ENCODE assay signal across 26 cellular contexts in the genomic region with DNA sequence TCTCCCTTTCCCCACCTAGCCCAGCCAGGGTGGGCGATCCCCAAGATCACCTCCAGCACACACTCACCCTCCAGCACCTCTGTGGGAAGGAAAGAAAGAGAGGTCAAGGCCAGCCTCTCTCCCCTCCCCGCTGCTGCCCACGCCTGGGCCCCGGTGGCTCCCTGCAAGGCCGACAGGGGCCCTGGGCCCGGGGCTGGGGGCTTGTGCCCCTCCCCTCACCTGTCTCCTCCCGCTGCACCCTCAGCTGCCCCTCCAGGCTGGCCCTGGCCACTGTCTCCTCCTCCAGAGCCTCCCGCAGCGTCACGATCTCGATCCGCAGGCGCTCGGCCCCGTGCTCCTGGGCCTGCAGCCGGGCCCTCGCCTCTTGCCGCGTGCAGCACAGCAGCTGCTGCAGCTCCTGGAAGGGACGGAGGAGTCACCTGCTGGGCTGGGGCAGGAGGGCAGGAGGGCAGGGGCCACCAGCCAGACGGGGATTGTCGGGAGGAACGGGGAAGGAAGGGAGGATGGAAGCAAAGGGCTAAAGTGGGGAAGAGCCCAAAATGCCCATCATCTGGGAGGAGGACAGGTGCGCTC. TPM values are rescaled to one million over a fixed set of nuclear protein-coding genes. Genes with fewer than 3 reads are reported as not detected.
DNase-seq lines count a peak whose midpoint lies in the region; ATAC-seq and TF ChIP-seq lines count a peak whose summit lies in the region.
"Had no signal": no experiment of that assay in that cellular context is flagged by ENCODE, and none has a peak within 500 bp of the region (broad histone marks: within the 10 kb centered on the region; RNA-seq: fewer than 3 reads in every experiment).

No MANE protein-coding gene starts in this region.

- no peak overlapping the region for H3K27ac Mint-ChIP-seq in endodermal cell
- H3K27ac Mint-ChIP-seq: B cell; CD8-positive, alpha-beta memory T cell had no signal

- H3K9me3 Mint-ChIP-seq in endodermal cell, result no peaks in the 10 kb centered on the region
- H3K9me3 Mint-ChIP-seq: CD14-positive monocyte; CD8-positive, alpha-beta memory T cell had no signal

- no peak overlapping the region for H4K8ac ChIP-seq in trophoblast cell (ENCODE audit: low read depth, low read length)

- DNase-seq in NT2/D1 (ENCODE audit: low read depth, low spot score), result no peak
- DNase-seq in endodermal cell, result no peak
- no peak for DNase-seq in trophoblast cell
- DNase-seq in stimulated activated naive CD8-positive, alpha-beta T cell treated with anti-CD3 and anti-CD28 coated beads, Interleukin-15, Interleukin-2, amounts not matched to agents 100 U/mL and 50 U/mL, for 24 hours, result no peak
- no peak for DNase-seq in central memory CD4-positive, alpha-beta T cell
- no peak for DNase-seq in breast epithelium (ENCODE audit: low spot score in 2 of 2)
- no peak for DNase-seq in GM10248 (ENCODE audit: extremely low spot score)
- DNase-seq: CD8-positive, alpha-beta memory T cell; DMS79 treated with DMSO at 0.1 percent for 48 hours; GF-D8; GM23248; HCEC 1CT; IMR-90; KG1; MG63; NCI-H1105 treated with DMSO at 0.1 percent for 48 hours; NCI-H146; NCI-H2029; NCI-H446; NCI-H524 treated with DMSO at 0.1 percent for 48 hours; NCI-H774; PC-3; SJCRH30 had no signal

- no peaks in the 10 kb centered on the region for H3K4me1 Mint-ChIP-seq in endodermal cell
- H3K4me1 Mint-ChIP-seq: CD14-positive monocyte had no signal

- H3K79me1 ChIP-seq in trophoblast cell (ENCODE audit: low read length), result no peaks in the 10 kb centered on the region

- POLR2A ChIA-PET in GM10248 (lab: Yijun Ruan, JAX), result interaction anchor here (0.6 kb wide), 1 partner anchor 13 kb away, joined by 13 read pairs; no protein-coding TSS in a partner anchor

- H3K4ac ChIP-seq in trophoblast cell (ENCODE audit: low read depth, low read length), result no peak overlapping the region

- H4K91ac ChIP-seq in trophoblast cell (ENCODE audit: low read depth, low read length), result no peak overlapping the region

- no peak overlapping the region for H3K18ac ChIP-seq in trophoblast cell (ENCODE audit: low read length)

- H4K12ac ChIP-seq in trophoblast cell (ENCODE audit: low read depth, low read length), result no peak overlapping the region

- H2AFZ ChIP-seq in trophoblast cell (ENCODE audit: insufficient read depth, low read length, poor library complexity), result no peak overlapping the region
- H2AFZ ChIP-seq: GM23248 had no signal

- H3K27ac ChIP-seq in endodermal cell (ENCODE audit: low read depth, low read length) (peak overlapping the region; percentile 44), trophoblast cell (ENCODE audit: low read depth, low read length) (no peak overlapping the region), breast epithelium (no peak overlapping the region)
- H3K27ac ChIP-seq: GM23248, SJCRH30 had no signal

- no peak overlapping the region for H2BK120ac ChIP-seq in trophoblast cell (ENCODE audit: insufficient read depth, low read length, poor library complexity)

- H3K9me3 ChIP-seq in NT2/D1 (ENCODE audit: insufficient read depth, low read length) (no peaks in the 10 kb centered on the region), endodermal cell (ENCODE audit: control insufficient read depth, low read length) (no peaks in the 10 kb centered on the region), trophoblast cell (ENCODE audit: insufficient read depth, low read depth, low read length) (peaks cover 3% of the 10 kb centered on the region), breast epithelium (no peaks in the 10 kb centered on the region)
- H3K9me3 ChIP-seq: MG63, SJCRH30 had no signal

- peaks cover 16% of the 10 kb centered on the region for H3K4me1 ChIP-seq in NT2/D1 (ENCODE audit: insufficient read depth, insufficient read length)
- H3K4me1 ChIP-seq in endodermal cell (ENCODE audit: control insufficient read depth, insufficient read depth, low read length), result no peaks in the 10 kb centered on the region
- H3K4me1 ChIP-seq in trophoblast cell (ENCODE audit: control insufficient read depth in 1 of 2, insufficient read depth in 2 of 2, low read length in 2 of 2), result no peaks in the 10 kb centered on the region
- no peaks in the 10 kb centered on the region for H3K4me1 ChIP-seq in breast epithelium

- H3K27me3 ChIP-seq in NT2/D1 (ENCODE audit: insufficient read depth, insufficient read length) (no peaks in the 10 kb centered on the region), endodermal cell (ENCODE audit: control insufficient read depth, insufficient read depth, low read length, poor library complexity, severe bottlenecking) (no peaks in the 10 kb centered on the region), trophoblast cell (ENCODE audit: insufficient read depth, low read length) (no peaks in the 10 kb centered on the region), breast epithelium (no peaks in the 10 kb centered on the region)
- H3K27me3 ChIP-seq: MG63, SJCRH30 had no signal

- H3K79me2 ChIP-seq in trophoblast cell (ENCODE audit: control insufficient read depth, insufficient read depth, low read length, poor library complexity), result no peaks in the 10 kb centered on the region

- no peak overlapping the region for H2BK5ac ChIP-seq in trophoblast cell (ENCODE audit: low read depth, low read length, poor library complexity)

- H3K4me2 ChIP-seq in trophoblast cell (ENCODE audit: low read length), result no peak overlapping the region

- H3K9ac ChIP-seq in NT2/D1 (ENCODE audit: insufficient read length, low read depth), result peak overlapping the region; percentile 36
- no peak overlapping the region for H3K9ac ChIP-seq in endodermal cell (ENCODE audit: extremely low read depth, low read length, poor library complexity, severe bottlenecking)
- peak overlapping the region; percentile 43 for H3K9ac ChIP-seq in trophoblast cell (ENCODE audit: low read length)
- H3K9ac ChIP-seq: GM23248 had no signal

- no peak overlapping the region for H3K14ac ChIP-seq in trophoblast cell (ENCODE audit: low read length)

- H3K4me3 ChIP-seq in NT2/D1 (ENCODE audit: insufficient read length, low read depth) (no peak overlapping the region), endodermal cell (ENCODE audit: low read length) (no peak overlapping the region), trophoblast cell (ENCODE audit: low read depth, low read length) (no peak overlapping the region), breast epithelium (no peak overlapping the region)
- H3K4me3 ChIP-seq: GM23248, MG63, SJCRH30 had no signal

- no peak overlapping the region for H2AK5ac ChIP-seq in trophoblast cell (ENCODE audit: low read length)

- H3K36me3 ChIP-seq in NT2/D1 (ENCODE audit: insufficient read depth, insufficient read length, low read length), result peaks cover 41% of the 10 kb centered on the region
- peaks cover 4% of the 10 kb centered on the region for H3K36me3 ChIP-seq in endodermal cell (ENCODE audit: control insufficient read depth, insufficient read depth, low read length)
- peaks cover 14 to 29% of the 10 kb centered on the region in 2 experiments for H3K36me3 ChIP-seq in trophoblast cell (ENCODE audit: control insufficient read depth in 1 of 2, insufficient read depth in 2 of 2, low read length in 2 of 2)
- H3K36me3 ChIP-seq in breast epithelium, result peaks cover 4% of the 10 kb centered on the region

- peaks cover 9% of the 10 kb centered on the region for H3K36me3 Mint-ChIP-seq in endodermal cell (ENCODE audit: low read depth)

- TF ChIP-seq CTCF in endodermal cell (conservative IDR thresholded peaks at IDR 0.05) (no peak), breast epithelium (IDR thresholded peaks at IDR 0.05) (no peak), GM10248 (IDR thresholded peaks at IDR 0.05; ENCODE audit: control extremely low read depth, extremely low read depth, low read depth, missing control alignments) (no peak)

- no peak for ATAC-seq in stimulated activated naive CD8-positive, alpha-beta T cell treated with anti-CD3 and anti-CD28 coated beads, Interleukin-15, Interleukin-2, amounts not matched to agents 100 U/mL and 50 U/mL, for 24 hours
- ATAC-seq: PC-3 had no signal

- CTCF ChIA-PET in GM10248 (lab: Yijun Ruan, JAX), result no interaction called here

- H3K27me3 Mint-ChIP-seq in endodermal cell (ENCODE audit: insufficient read depth), result no peaks in the 10 kb centered on the region
- H3K27me3 Mint-ChIP-seq: B cell; CD8-positive, alpha-beta memory T cell had no signal

- H2BK12ac ChIP-seq in trophoblast cell (ENCODE audit: low read length), result no peak overlapping the region

- TF ChIP-seq POLR2A in breast epithelium (IDR thresholded peaks at IDR 0.05), result no peak

- H3K23ac ChIP-seq in trophoblast cell (ENCODE audit: low read length), result no peak overlapping the region

- intact Hi-C loops in breast epithelium (cut with DNase I; ENCODE audit: low total_unique reads), result no loop called here

- 85 to 90% methylated on average over 6 to 23 of the region's 24 CpGs for WGBS in endodermal cell (ENCODE audit: insufficient coverage in 1 of 2, insufficient read length in 1 of 2), 2 experiments
- no CpG with 5 or more reads among the region's 24 CpGs for WGBS in trophoblast cell (ENCODE audit: extremely low coverage, insufficient coverage, insufficient read length)

- no peak overlapping the region for H3K4me3 Mint-ChIP-seq in endodermal cell
- H3K4me3 Mint-ChIP-seq: B cell; CD14-positive monocyte; CD8-positive, alpha-beta memory T cell had no signal

RNA-seq across cellular contexts. Expression of gene RABEP2, which starts 19.2 kb away (rescaled TPM):
- total RNA-seq in endodermal cell (10 to 100 TPM; 16.1 to 19.2 TPM), breast epithelium (10 to 100 TPM; 14.2 to 35.1 (median 25.6) TPM)
- polyA plus RNA-seq in endodermal cell (2013, experiment 1 of 2), result 7.8 TPM
- polyA plus RNA-seq in endodermal cell (2013, experiment 2 of 2), result 6.0 TPM
- 9.9 and 10.4 TPM in 2 replicates for polyA plus RNA-seq in trophoblast cell (2013)

RNA-seq across cellular contexts. Expression of gene CD19, which starts 25.9 kb away (rescaled TPM):
- total RNA-seq in endodermal cell (not detected), breast epithelium (not detected)
- polyA plus RNA-seq in endodermal cell (2013, experiment 1 of 2), result not detected
- polyA plus RNA-seq in endodermal cell (2013, experiment 2 of 2), result not detected
- not detected in 2 replicates for polyA plus RNA-seq in trophoblast cell (2013)
- total RNA-seq: A673; CD8-positive, alpha-beta memory T cell; GM23248; IMR-90; PC-3 had no signal
- polyA plus RNA-seq: CD8-positive, alpha-beta memory T cell; GM23248; IMR-90 had no signal

RNA-seq across cellular contexts. Expression of gene ATP2A1, which starts 27.6 kb away (rescaled TPM):
- total RNA-seq in endodermal cell, result 1 to 10 TPM; 4.7 to 7.7 TPM
- polyA plus RNA-seq in endodermal cell (2013, experiment 1 of 2), result 2.2 TPM
- 3.7 TPM for polyA plus RNA-seq in endodermal cell (2013, experiment 2 of 2)
- polyA plus RNA-seq in trophoblast cell (2013), result 1.6 and 1.8 TPM in 2 replicates
- total RNA-seq in breast epithelium, result under 1 TPM; 0.15 to 0.48 (median 0.33) TPM
- polyA plus RNA-seq: CD14-positive monocyte; CD8-positive, alpha-beta memory T cell had no signal

RNA-seq across cellular contexts. Expression of gene SH2B1, which starts 42.2 kb away (rescaled TPM):
- total RNA-seq in endodermal cell, result 10 to 100 TPM; 56.5 to 63.4 TPM
- polyA plus RNA-seq in endodermal cell (2013, experiment 1 of 2), result 42.6 TPM
- polyA plus RNA-seq in endodermal cell (2013, experiment 2 of 2), result 33.7 TPM
- 28.0 and 28.5 TPM in 2 replicates for polyA plus RNA-seq in trophoblast cell (2013)
- 10 to 100 TPM; 20.0 to 28.8 (median 23.6) TPM for total RNA-seq in breast epithelium

RNA-seq across cellular contexts. Expression of gene NFATC2IP, which starts 44.9 kb away (rescaled TPM):
- total RNA-seq in endodermal cell, result 10 to 100 TPM; 63.7 to 65.4 TPM
- polyA plus RNA-seq in endodermal cell (2013, experiment 1 of 2), result 46.2 TPM
- 39.5 TPM for polyA plus RNA-seq in endodermal cell (2013, experiment 2 of 2)
- 19.5 and 20.3 TPM in 2 replicates for polyA plus RNA-seq in trophoblast cell (2013)
- total RNA-seq in breast epithelium, result 10 to 100 TPM; 23.2 to 38.1 (median 27.9) TPM
